In the genomic region with DNA sequence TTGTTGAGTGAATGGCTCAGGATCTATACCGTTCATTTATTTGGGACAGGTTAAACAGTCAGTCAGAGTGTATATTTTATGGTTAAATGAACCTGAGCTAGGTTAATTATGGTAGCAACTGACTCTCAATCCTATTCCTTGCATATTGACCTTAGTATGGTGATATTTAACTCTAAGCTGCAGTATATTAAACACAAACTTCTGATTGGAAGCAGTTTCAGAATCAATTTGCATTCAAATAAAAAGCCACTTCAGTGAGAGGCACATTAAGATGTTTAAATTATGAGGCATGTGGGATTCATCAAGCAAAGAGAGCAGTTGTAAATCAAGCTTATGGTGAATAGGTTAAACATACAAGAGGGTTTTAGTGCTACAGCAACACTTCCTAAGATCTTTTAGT, we compare ENCODE assay signal across 19 cellular contexts. TPM values are rescaled to one million over a fixed set of nuclear protein-coding genes. Genes with fewer than 3 reads are reported as not detected.
"Had no signal": no experiment of that assay in that cellular context is flagged by ENCODE, and none has a peak within 500 bp of the region (broad histone marks: within the 10 kb centered on the region; RNA-seq: fewer than 3 reads in every experiment).

No MANE protein-coding gene starts in this region.

- H3K36me3 ChIP-seq: brain microvascular endothelial cell, esophagus squamous epithelium, ovary, spleen had no signal

- ATAC-seq: activated CD4-positive, CD25-positive, alpha-beta regulatory T cell treated with anti-CD3 and anti-CD28 coated beads, Interleukin-2, amount 50 U/mL, for 24 hours; left cardiac atrium; sciatic nerve; stimulated activated naive CD8-positive, alpha-beta T cell treated with anti-CD3 and anti-CD28 coated beads, Interleukin-15, amount 100 ng/mL, for 72 hours had no signal

- H3K27ac ChIP-seq: brain microvascular endothelial cell, esophagus squamous epithelium, ovary, spleen had no signal

- H3K9me3 ChIP-seq: esophagus squamous epithelium, ovary, spleen had no signal

- H3K27me3 ChIP-seq: brain microvascular endothelial cell, esophagus squamous epithelium, ovary, spleen had no signal

- DNase-seq: activated CD4-positive, alpha-beta T cell treated with anti-CD3 and anti-CD28 coated beads, Interleukin-2, amount 50 U/mL, for 1 hour; activated CD8-positive, alpha-beta memory T cell treated with anti-CD3 and anti-CD28 coated beads for 24 hours; activated naive CD4-positive, alpha-beta T cell; anterior cingulate cortex; brain microvascular endothelial cell; cortex of kidney; effector CD4-positive, alpha-beta T cell; esophagus squamous epithelium; foreskin fibroblast; glutamatergic neuron; left cardiac atrium; midbrain; ovary; spleen; stimulated activated naive CD8-positive, alpha-beta T cell treated with anti-CD3 and anti-CD28 coated beads, Interleukin-15, amount 100 ng/mL, for 72 hours had no signal

- H3K4me3 ChIP-seq: esophagus squamous epithelium, lung, ovary, spleen had no signal

- H3K4me1 ChIP-seq: esophagus squamous epithelium, spleen had no signal

RNA-seq across cellular contexts. Expression of a gene that starts 40.4 kb away (rescaled TPM):
- total RNA-seq: endothelial cell of umbilical vein had no signal
